In the genomic region with DNA sequence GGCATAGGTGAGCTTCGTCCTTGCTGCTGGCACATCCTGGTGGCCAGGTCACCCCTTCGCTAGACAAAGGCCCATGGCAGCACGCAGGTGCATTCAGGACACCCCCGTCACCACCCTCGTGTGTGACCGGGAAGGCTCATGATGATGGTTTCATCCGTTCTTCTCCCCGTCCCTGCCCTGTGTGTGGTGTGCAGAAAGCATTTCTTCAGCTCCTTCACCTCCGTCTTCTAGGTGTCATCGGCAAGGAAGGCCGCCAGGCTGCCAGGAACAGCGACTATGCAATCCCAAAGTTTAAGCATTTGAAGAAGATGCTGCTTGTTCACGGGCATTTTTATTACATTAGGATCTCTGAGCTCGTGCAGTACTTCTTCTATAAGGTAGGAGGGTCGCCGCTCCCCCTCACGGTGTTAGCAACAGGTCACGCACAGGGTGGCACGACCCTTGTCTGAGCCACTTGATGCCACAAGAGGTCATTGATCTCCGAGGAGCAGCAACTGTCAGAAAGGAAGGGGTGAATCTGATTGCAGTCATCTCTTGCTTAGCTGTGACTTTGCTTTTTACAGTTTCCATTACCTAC, we compare ENCODE assay signal across 22 cellular contexts.
"Had no signal": no experiment of that assay in that cellular context is flagged by ENCODE, and none has a peak within 500 bp of the region (broad histone marks: within the 10 kb centered on the region; RNA-seq: fewer than 3 reads in every experiment).

No MANE protein-coding gene starts in this region.

- H3K9me3 ChIP-seq: gastroesophageal sphincter, left ventricle myocardium inferior, psoas muscle, thoracic aorta, transverse colon, uterus had no signal

- H3K4me1 ChIP-seq: gastroesophageal sphincter, neural progenitor cell, psoas muscle, transverse colon, uterus had no signal

- DNase-seq: caudate nucleus; effector CD4-positive, alpha-beta T cell; glutamatergic neuron; islet precursor cell; left ventricle myocardium inferior; mesendoderm; naive thymus-derived CD4-positive, alpha-beta T cell; occipital lobe; psoas muscle; retina; stimulated activated CD4-positive, alpha-beta T cell treated with anti-CD3 and anti-CD28 coated beads, Interleukin-2, amount 100 ng/mL, for 24 hours; stimulated activated CD4-positive, alpha-beta T cell treated with anti-CD3 and anti-CD28 coated beads, Interleukin-4, amount 100 ng/mL, for 4 hours; stimulated activated naive B cell treated with anti-CD40 and anti-IgM and Interleukin-4, amounts not matched to agents 10 μg/mL and 1 μg/mL and 100 μg/mL, for 72 hours; stimulated activated naive CD8-positive, alpha-beta T cell treated with anti-CD3 and anti-CD28 coated beads, Interleukin-15, amount 100 ng/mL, for 72 hours; transverse colon had no signal

- H3K27me3 Mint-ChIP-seq: naive thymus-derived CD4-positive, alpha-beta T cell; stimulated activated naive B cell treated with anti-CD40 and anti-IgM and Interleukin-4, amounts not matched to agents 10 μg/mL and 1 μg/mL and 100 μg/mL, for 72 hours; stimulated activated naive CD8-positive, alpha-beta T cell treated with anti-CD3 and anti-CD28 coated beads, Interleukin-15, amount 100 ng/mL, for 72 hours had no signal

- H3K4me2 ChIP-seq: neural progenitor cell had no signal

- H3K4me3 Mint-ChIP-seq: naive thymus-derived CD4-positive, alpha-beta T cell; neural progenitor cell; stimulated activated naive B cell treated with anti-CD40 and anti-IgM and Interleukin-4, amounts not matched to agents 10 μg/mL and 1 μg/mL and 100 μg/mL, for 72 hours; stimulated activated naive CD8-positive, alpha-beta T cell treated with anti-CD3 and anti-CD28 coated beads, Interleukin-15, amount 100 ng/mL, for 72 hours had no signal

- H3K9ac ChIP-seq: neural progenitor cell, parathyroid adenoma had no signal

- H3K36me3 ChIP-seq: neural progenitor cell, uterus had no signal

- H3K4me1 Mint-ChIP-seq: naive thymus-derived CD4-positive, alpha-beta T cell; stimulated activated naive CD8-positive, alpha-beta T cell treated with anti-CD3 and anti-CD28 coated beads, Interleukin-15, amount 100 ng/mL, for 72 hours had no signal

- H3K27ac Mint-ChIP-seq: stimulated activated naive B cell treated with anti-CD40 and anti-IgM and Interleukin-4, amounts not matched to agents 10 μg/mL and 1 μg/mL and 100 μg/mL, for 72 hours; stimulated activated naive CD8-positive, alpha-beta T cell treated with anti-CD3 and anti-CD28 coated beads, Interleukin-15, amount 100 ng/mL, for 72 hours had no signal

- H3K27ac ChIP-seq: coronary artery, gastroesophageal sphincter, left ventricle myocardium inferior, neural progenitor cell, parathyroid adenoma, psoas muscle, thoracic aorta, transverse colon, uterus had no signal

- H2AFZ ChIP-seq: neural progenitor cell, parathyroid adenoma had no signal

- H3K9me3 Mint-ChIP-seq: naive thymus-derived CD4-positive, alpha-beta T cell; neural progenitor cell; stimulated activated naive B cell treated with anti-CD40 and anti-IgM and Interleukin-4, amounts not matched to agents 10 μg/mL and 1 μg/mL and 100 μg/mL, for 72 hours; stimulated activated naive CD8-positive, alpha-beta T cell treated with anti-CD3 and anti-CD28 coated beads, Interleukin-15, amount 100 ng/mL, for 72 hours had no signal

- H3K27me3 ChIP-seq: gastroesophageal sphincter, neural progenitor cell, transverse colon, uterus had no signal

- H3K4me3 ChIP-seq: coronary artery, gastroesophageal sphincter, left ventricle myocardium inferior, lung, neural progenitor cell, psoas muscle, thoracic aorta, transverse colon, uterus had no signal
